24 cellular contexts compared by ENCODE assay signal in genomic region chr18:68723539-68723938, GRCh38.
"Had no signal": no experiment of that assay in that cellular context is flagged by ENCODE, and none has a peak within 500 bp of the region (broad histone marks: within the 10 kb centered on the region; RNA-seq: fewer than 3 reads in every experiment).

No MANE protein-coding gene starts in this region.

- ATAC-seq: activated T-cell treated with anti-CD3 and anti-CD28 coated beads, Interleukin-2, amount 50 U/mL, for 72 hours; T-helper 17 cell had no signal

- DNase-seq: activated CD4-positive, alpha-beta memory T cell treated with anti-CD3 and anti-CD28 coated beads for 36 hours; activated CD4-positive, alpha-beta T cell treated with anti-CD3 and anti-CD28 coated beads, Interleukin-2, amount 10 ng/mL, durations not matched to agents 7 days and 5 days; activated CD4-positive, CD25-positive, alpha-beta regulatory T cell; activated CD8-positive, alpha-beta memory T cell treated with anti-CD3 and anti-CD28 coated beads, Interleukin-2, amount 50 U/mL, for 4 hours; activated gamma-delta T cell treated with Interleukin-2 at 50 U/mL for 16 hours; activated naive CD4-positive, alpha-beta T cell treated with anti-CD3 and anti-CD28 coated beads, Interleukin-2, amount 10 ng/mL, durations not matched to agents 7 days and 5 days; activated T-cell treated with anti-CD3 and anti-CD28 coated beads, Interleukin-2, amount 50 U/mL, for 72 hours; amygdala; MM.1S; NCI-H1092; NCI-H1417; NCI-H2029; NCI-H2107; NCI-H2171 treated with DMSO at 0.1 percent for 48 hours; NCI-H226; NCI-H526 treated with DMSO at 0.1 percent for 48 hours; NCI-H82; SIG-M5; T-helper 17 cell had no signal

- H3K27me3 Mint-ChIP-seq: activated CD4-positive, alpha-beta memory T cell treated with anti-CD3 and anti-CD28 coated beads for 36 hours; activated CD4-positive, alpha-beta T cell treated with anti-CD3 and anti-CD28 coated beads, Interleukin-2, amount 10 ng/mL, durations not matched to agents 7 days and 5 days; activated naive CD4-positive, alpha-beta T cell treated with anti-CD3 and anti-CD28 coated beads, Interleukin-2, amount 10 ng/mL, durations not matched to agents 7 days and 5 days had no signal

- H3K27ac ChIP-seq: VCaP had no signal

- FAIRE-seq: astrocyte had no signal

- H3K4me3 Mint-ChIP-seq: activated CD4-positive, alpha-beta memory T cell treated with anti-CD3 and anti-CD28 coated beads for 36 hours; activated CD4-positive, alpha-beta T cell treated with anti-CD3 and anti-CD28 coated beads, Interleukin-2, amount 10 ng/mL, durations not matched to agents 7 days and 5 days; activated naive CD4-positive, alpha-beta T cell treated with anti-CD3 and anti-CD28 coated beads, Interleukin-2, amount 10 ng/mL, durations not matched to agents 7 days and 5 days; activated T-cell treated with anti-CD3 and anti-CD28 coated beads, Interleukin-2, amount 50 U/mL, for 72 hours; brain; central memory CD8-positive, alpha-beta T cell; T-helper 17 cell had no signal

- H3K9me3 Mint-ChIP-seq: activated CD4-positive, alpha-beta memory T cell treated with anti-CD3 and anti-CD28 coated beads for 36 hours; activated CD4-positive, alpha-beta T cell treated with anti-CD3 and anti-CD28 coated beads, Interleukin-2, amount 10 ng/mL, durations not matched to agents 7 days and 5 days; activated naive CD4-positive, alpha-beta T cell treated with anti-CD3 and anti-CD28 coated beads, Interleukin-2, amount 10 ng/mL, durations not matched to agents 7 days and 5 days; activated T-cell treated with anti-CD3 and anti-CD28 coated beads, Interleukin-2, amount 50 U/mL, for 72 hours; activated T-helper 2 cell treated with anti-CD3 and anti-CD28 coated beads, Interferon-gamma antibody, Interleukin-2, Interleukin-4, amounts not matched to agents 10 μg/mL and 5 μg/mL and 100 μg/mL, durations not matched to agents 14 hours and 24 hours and 36 hours; brain; central memory CD8-positive, alpha-beta T cell had no signal

- H3K4me1 Mint-ChIP-seq: brain had no signal

- H3K27ac Mint-ChIP-seq: activated CD4-positive, alpha-beta T cell treated with anti-CD3 and anti-CD28 coated beads, Interleukin-2, amount 10 ng/mL, durations not matched to agents 7 days and 5 days; activated naive CD4-positive, alpha-beta T cell treated with anti-CD3 and anti-CD28 coated beads, Interleukin-2, amount 10 ng/mL, durations not matched to agents 7 days and 5 days; activated T-cell treated with anti-CD3 and anti-CD28 coated beads, Interleukin-2, amount 50 U/mL, for 72 hours; activated T-helper 2 cell treated with anti-CD3 and anti-CD28 coated beads, Interferon-gamma antibody, Interleukin-2, Interleukin-4, amounts not matched to agents 10 μg/mL and 5 μg/mL and 100 μg/mL, durations not matched to agents 14 hours and 24 hours and 36 hours; brain had no signal
